7 cellular contexts compared by ENCODE assay signal in genomic region chr19:48220784-48221183, GRCh38. TPM values are rescaled to one million over a fixed set of nuclear protein-coding genes. Genes with fewer than 3 reads are reported as not detected.
A peak's percentile ranks its signal among the peaks of the same experiment; 100 is the strongest.
DNase-seq lines count a peak whose midpoint lies in the region; ATAC-seq, FAIRE-seq and TF ChIP-seq lines count a peak whose summit lies in the region.
"Not testable (repeated sequence)": the region's sequence is repeated elsewhere in the genome, so short reads cannot be mapped to it uniquely, and the experiment has no call there.
"Had no signal": no experiment of that assay in that cellular context is flagged by ENCODE, and none has a peak within 500 bp of the region (broad histone marks: within the 10 kb centered on the region; RNA-seq: fewer than 3 reads in every experiment).

No MANE protein-coding gene starts in this region.

- DNase-seq in activated CD4-positive, alpha-beta T cell treated with anti-CD3 and anti-CD28 coated beads, Interleukin-2, amount 10 ng/mL, durations not matched to agents 24 days and 14 days; activated T-helper 1 cell treated with anti-CD3 and anti-CD28 coated beads, Interleukin-12 subunit alpha, Interleukin-12 subunit beta, Interleukin-2, Interleukin-4 antibody, amounts not matched to agents 30 ng/mL and 10 ng/mL and 1 ng/mL, durations not matched to agents 14 hours and 24 hours and 36 hours (ENCODE audit: low spot score); activated naive CD8-positive, alpha-beta T cell treated with anti-CD3 and anti-CD28 coated beads, Interleukin-2, amount 10 ng/mL, durations not matched to agents 7 days and 5 days; HepG2 (ENCODE audit: low spot score): not testable (repeated sequence)

- peaks cover 65% of the 10 kb centered on the region for H3K36me3 Mint-ChIP-seq in activated CD4-positive, alpha-beta T cell treated with anti-CD3 and anti-CD28 coated beads, Interleukin-2, amount 10 ng/mL, durations not matched to agents 24 days and 14 days (ENCODE audit: low read depth)
- H3K36me3 Mint-ChIP-seq in activated T-helper 1 cell treated with anti-CD3 and anti-CD28 coated beads, Interleukin-12 subunit alpha, Interleukin-12 subunit beta, Interleukin-2, Interleukin-4 antibody, amounts not matched to agents 30 ng/mL and 10 ng/mL and 1 ng/mL, durations not matched to agents 14 hours and 24 hours and 36 hours (ENCODE audit: low read depth), result peaks cover 40% of the 10 kb centered on the region
- H3K36me3 Mint-ChIP-seq in activated naive CD8-positive, alpha-beta T cell treated with anti-CD3 and anti-CD28 coated beads, Interleukin-2, amount 10 ng/mL, durations not matched to agents 7 days and 5 days, result peaks cover 29% of the 10 kb centered on the region

- intact Hi-C loops in activated CD4-positive, alpha-beta T cell treated with anti-CD3 and anti-CD28 coated beads, Interleukin-2, amount 10 ng/mL, durations not matched to agents 24 days and 14 days (cut with micrococcal nuclease); activated T-helper 1 cell treated with anti-CD3 and anti-CD28 coated beads, Interleukin-12 subunit alpha, Interleukin-12 subunit beta, Interleukin-2, Interleukin-4 antibody, amounts not matched to agents 30 ng/mL and 10 ng/mL and 1 ng/mL, durations not matched to agents 14 hours and 24 hours and 36 hours (cut with micrococcal nuclease); HepG2 (cut with micrococcal nuclease; ENCODE audit: unreplicated experiment): not testable (repeated sequence)

- not testable (repeated sequence) for TF ChIP-seq CTCF in HEK293 (tag by site-specific recombination; IDR thresholded peaks at IDR 0.05); HepG2 (CRISPR knock-in tag; IDR thresholded peaks at IDR 0.05)

- FAIRE-seq in HepG2 (lab: Jason Lieb, UNC), result not testable (repeated sequence)

- not testable (repeated sequence) for H3K4me1 Mint-ChIP-seq in activated CD4-positive, alpha-beta T cell treated with anti-CD3 and anti-CD28 coated beads, Interleukin-2, amount 10 ng/mL, durations not matched to agents 24 days and 14 days; activated T-helper 1 cell treated with anti-CD3 and anti-CD28 coated beads, Interleukin-12 subunit alpha, Interleukin-12 subunit beta, Interleukin-2, Interleukin-4 antibody, amounts not matched to agents 30 ng/mL and 10 ng/mL and 1 ng/mL, durations not matched to agents 14 hours and 24 hours and 36 hours (ENCODE audit: low read depth); activated naive CD8-positive, alpha-beta T cell treated with anti-CD3 and anti-CD28 coated beads, Interleukin-2, amount 10 ng/mL, durations not matched to agents 7 days and 5 days

- H3K9ac ChIP-seq in HepG2 (ENCODE audit: insufficient read depth, low read depth, low read length), result not testable (repeated sequence)

- H3K4me3 ChIP-seq in HEK293 (ENCODE audit: low read depth, low read length); HepG2 (replicated peaks in 1 of 3; ENCODE audit: insufficient read depth in 1 of 3, low read depth in 2 of 3, low read length in 3 of 3): not testable (repeated sequence)

- BruUV-seq in HepG2 (replicated peaks; lab: Mats Ljungman, UMichigan), result not testable (repeated sequence)

- peaks cover 7 to 20% of the 10 kb centered on the region in 2 experiments; a peak in 2 of 3 replicates for H3K36me3 ChIP-seq in HEK293 (ENCODE audit: control insufficient read depth in 2 of 2, insufficient read depth in 1 of 2, low read length in 2 of 2)
- H3K36me3 ChIP-seq in HepG2 (replicated peaks in 1 of 2; ENCODE audit: control insufficient read depth in 1 of 2, insufficient read depth in 2 of 2, low read length in 2 of 2), result not testable (repeated sequence)

- not testable (repeated sequence) for H3K9me3 ChIP-seq in HEK293 (ENCODE audit: control insufficient read depth, insufficient read depth, low read depth, low read length); HepG2 (ENCODE audit: low read length)

- CTCF ChIA-PET in HEK293 (lab: Yijun Ruan, JAX), result interaction anchor here (0.6 to 1.1 kb wide), 3 partner anchors 39 to 67 kb away, joined by 3 read pairs; no protein-coding TSS in a partner anchor
- CTCF ChIA-PET in HepG2 (lab: Yijun Ruan, JAX; ENCODE audit: low intra/inter-chr PET ratio, low total read pairs), result not testable (repeated sequence)

- TF ChIP-seq RAD21 in HepG2 (CRISPR knock-in tag; IDR thresholded peaks at IDR 0.05), result not testable (repeated sequence)

- not testable (repeated sequence) for H3K4me1 ChIP-seq in HEK293 (ENCODE audit: control insufficient read depth, insufficient read depth, low read length); HepG2 (ENCODE audit: insufficient read depth, low read length)

- in situ Hi-C loops in HepG2 (cut with HindIII; ENCODE audit: extremely low pct_ligation_motif_present, low pct_unique_long_range_greater_than_20kb), result not testable (repeated sequence)

- 98% methylated on average over 3 of the region's 3 CpGs for WGBS in HepG2 (ENCODE audit: low lambda C conversion rate)

- not testable (repeated sequence) for TF ChIP-seq EP300 in HepG2 (IDR thresholded peaks at IDR 0.05; ENCODE audit: low read depth in 2 of 2, low read length in 2 of 2); HepG2 (CRISPR knock-in tag; IDR thresholded peaks at IDR 0.05; ENCODE audit: borderline replicate concordance)

- H3K27ac ChIP-seq in HEK293 (ENCODE audit: extremely low read depth, low read depth, low read length); HepG2 (ENCODE audit: extremely low read length, insufficient read depth, low read length): not testable (repeated sequence)

- H3K4me2 ChIP-seq in HepG2 (ENCODE audit: low read depth, low read length), result not testable (repeated sequence)

- not testable (repeated sequence) for H4K20me1 ChIP-seq in HepG2 (ENCODE audit: insufficient read depth, low read length)

- TF ChIP-seq POLR2A in HepG2 (IDR thresholded peaks at IDR 0.05; ENCODE audit: insufficient read depth in 1 of 2, low read depth in 2 of 2, low read length in 2 of 2), result not testable (repeated sequence)

- not testable (repeated sequence) for H3K9me3 Mint-ChIP-seq in activated CD4-positive, alpha-beta T cell treated with anti-CD3 and anti-CD28 coated beads, Interleukin-2, amount 10 ng/mL, durations not matched to agents 24 days and 14 days; activated T-helper 1 cell treated with anti-CD3 and anti-CD28 coated beads, Interleukin-12 subunit alpha, Interleukin-12 subunit beta, Interleukin-2, Interleukin-4 antibody, amounts not matched to agents 30 ng/mL and 10 ng/mL and 1 ng/mL, durations not matched to agents 14 hours and 24 hours and 36 hours; activated naive CD8-positive, alpha-beta T cell treated with anti-CD3 and anti-CD28 coated beads, Interleukin-2, amount 10 ng/mL, durations not matched to agents 7 days and 5 days

- ATAC-seq in activated naive CD8-positive, alpha-beta T cell treated with anti-CD3 and anti-CD28 coated beads, Interleukin-2, amount 10 ng/mL, durations not matched to agents 7 days and 5 days (ENCODE audit: low read depth); HepG2: not testable (repeated sequence)

- not testable (repeated sequence) for H3K79me2 ChIP-seq in HepG2 (ENCODE audit: insufficient read depth, low read length)

- H2AFZ ChIP-seq in HepG2 (ENCODE audit: low read length), result not testable (repeated sequence)

- POLR2A ChIA-PET in HEK293 (lab: Yijun Ruan, JAX); HepG2 (lab: Yijun Ruan, JAX): not testable (repeated sequence)
- POLR2A ChIA-PET in activated naive CD8-positive, alpha-beta T cell treated with anti-CD3 and anti-CD28 coated beads, Interleukin-2, amount 10 ng/mL, durations not matched to agents 7 days and 5 days (lab: Charles Lee), result interaction anchor here (1.3 kb wide), 1 partner anchor 17 kb away, joined by 5 read pairs; no protein-coding TSS in a partner anchor

- H3K27ac Mint-ChIP-seq in activated CD4-positive, alpha-beta T cell treated with anti-CD3 and anti-CD28 coated beads, Interleukin-2, amount 10 ng/mL, durations not matched to agents 24 days and 14 days, result peak overlapping the region; percentile 56
- H3K27ac Mint-ChIP-seq in activated T-helper 1 cell treated with anti-CD3 and anti-CD28 coated beads, Interleukin-12 subunit alpha, Interleukin-12 subunit beta, Interleukin-2, Interleukin-4 antibody, amounts not matched to agents 30 ng/mL and 10 ng/mL and 1 ng/mL, durations not matched to agents 14 hours and 24 hours and 36 hours, result peak overlapping the region; percentile 23
- peak overlapping the region; percentile 23 for H3K27ac Mint-ChIP-seq in activated naive CD8-positive, alpha-beta T cell treated with anti-CD3 and anti-CD28 coated beads, Interleukin-2, amount 10 ng/mL, durations not matched to agents 7 days and 5 days

- H3K4me3 Mint-ChIP-seq in activated CD4-positive, alpha-beta T cell treated with anti-CD3 and anti-CD28 coated beads, Interleukin-2, amount 10 ng/mL, durations not matched to agents 24 days and 14 days; activated T-helper 1 cell treated with anti-CD3 and anti-CD28 coated beads, Interleukin-12 subunit alpha, Interleukin-12 subunit beta, Interleukin-2, Interleukin-4 antibody, amounts not matched to agents 30 ng/mL and 10 ng/mL and 1 ng/mL, durations not matched to agents 14 hours and 24 hours and 36 hours; activated naive CD8-positive, alpha-beta T cell treated with anti-CD3 and anti-CD28 coated beads, Interleukin-2, amount 10 ng/mL, durations not matched to agents 7 days and 5 days: not testable (repeated sequence)

- not testable (repeated sequence) for H3K27me3 Mint-ChIP-seq in activated CD4-positive, alpha-beta T cell treated with anti-CD3 and anti-CD28 coated beads, Interleukin-2, amount 10 ng/mL, durations not matched to agents 24 days and 14 days; activated T-helper 1 cell treated with anti-CD3 and anti-CD28 coated beads, Interleukin-12 subunit alpha, Interleukin-12 subunit beta, Interleukin-2, Interleukin-4 antibody, amounts not matched to agents 30 ng/mL and 10 ng/mL and 1 ng/mL, durations not matched to agents 14 hours and 24 hours and 36 hours (ENCODE audit: insufficient read depth); activated naive CD8-positive, alpha-beta T cell treated with anti-CD3 and anti-CD28 coated beads, Interleukin-2, amount 10 ng/mL, durations not matched to agents 7 days and 5 days

- not testable (repeated sequence) for H3K27me3 ChIP-seq in HepG2 (ENCODE audit: control insufficient read depth in 1 of 2, insufficient read depth in 2 of 2, low read length in 2 of 2)

RNA-seq across cellular contexts. Expression of gene CARD8, which starts 34.9 kb away (rescaled TPM):
- total RNA-seq in activated CD4-positive, alpha-beta T cell treated with anti-CD3 and anti-CD28 coated beads, Interleukin-2, amount 10 ng/mL, durations not matched to agents 24 days and 14 days, result 125 and 127 TPM in 2 replicates
- total RNA-seq in activated T-helper 1 cell treated with anti-CD3 and anti-CD28 coated beads, Interleukin-12 subunit alpha, Interleukin-12 subunit beta, Interleukin-2, Interleukin-4 antibody, amounts not matched to agents 30 ng/mL and 10 ng/mL and 1 ng/mL, durations not matched to agents 14 hours and 24 hours and 36 hours, result 117 and 130 TPM in 2 replicates
- total RNA-seq in activated naive CD8-positive, alpha-beta T cell treated with anti-CD3 and anti-CD28 coated beads, Interleukin-2, amount 10 ng/mL, durations not matched to agents 7 days and 5 days, result 100 to 1,000 TPM; 249 to 255 TPM
- total RNA-seq in HepG2 (2016; rRNA removed; fragmentation: Illumina TruSeq; extraction: Trizol), result 19.2 and 22.6 TPM in 2 replicates
- 10.5 and 12.2 TPM in 2 replicates for total RNA-seq in HepG2 (2016; cell fraction: cytosol; rRNA removed; fragmentation: Illumina TruSeq; extraction: Trizol; ENCODE audit: low read depth)
- total RNA-seq in HepG2 (2016; cell fraction: insoluble cytoplasmic fraction; rRNA removed; fragmentation: Illumina TruSeq; extraction: Trizol), result 20.3 and 22.0 TPM in 2 replicates
- total RNA-seq in HepG2 (2016; cell fraction: membrane; rRNA removed; fragmentation: Illumina TruSeq; extraction: Trizol), result 14.9 and 16.2 TPM in 2 replicates
- 27.3 and 27.4 TPM in 2 replicates for total RNA-seq in HepG2 (2016; cell fraction: nucleus; rRNA removed; fragmentation: Illumina TruSeq; extraction: Trizol)
- 12.6 and 15.0 TPM in 2 replicates for polyA plus RNA-seq in HepG2 (2011; rRNA removed)
- polyA plus RNA-seq in HepG2 (2011; cell fraction: cytosol; rRNA removed), result 6.0 and 6.2 TPM in 2 replicates
- polyA plus RNA-seq in HepG2 (2011; cell fraction: nucleus; rRNA removed), result 55.7 and 59.6 TPM in 2 replicates
- 15.3 and 16.1 TPM in 2 replicates for polyA plus RNA-seq in HepG2 (2012)
- polyA plus RNA-seq in HepG2 (2016; cell fraction: cytosol; fragmentation: Illumina TruSeq; extraction: Trizol; ENCODE audit: low read depth), result 8.2 and 8.4 TPM in 2 replicates
- 18.5 and 19.2 TPM in 2 replicates for polyA plus RNA-seq in HepG2 (2016; cell fraction: insoluble cytoplasmic fraction; fragmentation: Illumina TruSeq; extraction: Trizol; ENCODE audit: low read depth)
- polyA plus RNA-seq in HepG2 (2016; cell fraction: membrane; fragmentation: Illumina TruSeq; extraction: Trizol; ENCODE audit: low read depth), result 9.8 TPM in 2 replicates
- polyA plus RNA-seq in HepG2 (2016; cell fraction: nucleus; fragmentation: Illumina TruSeq; extraction: Trizol; ENCODE audit: insufficient read depth, low read depth), result 40.8 and 46.1 TPM in 2 replicates
- polyA minus RNA-seq in HepG2 (2011; rRNA and poly(A)+ RNA removed; ENCODE audit: low replicate concordance), result 11.4 and 14.4 TPM in 2 replicates
- polyA minus RNA-seq in HepG2 (2011; cell fraction: cytosol; rRNA and poly(A)+ RNA removed), result 6.8 and 7.5 TPM in 2 replicates
- 61.5 and 62.0 TPM in 2 replicates for polyA minus RNA-seq in HepG2 (2011; cell fraction: nucleus; rRNA and poly(A)+ RNA removed)

RNA-seq across cellular contexts. Expression of gene ZNF114, which starts 49.1 kb away (rescaled TPM):
- 0.21 and 0.30 TPM in 2 replicates for total RNA-seq in activated CD4-positive, alpha-beta T cell treated with anti-CD3 and anti-CD28 coated beads, Interleukin-2, amount 10 ng/mL, durations not matched to agents 24 days and 14 days
- total RNA-seq in activated T-helper 1 cell treated with anti-CD3 and anti-CD28 coated beads, Interleukin-12 subunit alpha, Interleukin-12 subunit beta, Interleukin-2, Interleukin-4 antibody, amounts not matched to agents 30 ng/mL and 10 ng/mL and 1 ng/mL, durations not matched to agents 14 hours and 24 hours and 36 hours, result 0.37 and 0.41 TPM in 2 replicates
- under 1 TPM in 1 of 2 experiments, not detected in 1; 0.39 TPM for total RNA-seq in activated naive CD8-positive, alpha-beta T cell treated with anti-CD3 and anti-CD28 coated beads, Interleukin-2, amount 10 ng/mL, durations not matched to agents 7 days and 5 days
- 13.3 and 18.0 TPM in 2 replicates for total RNA-seq in HepG2 (2016; rRNA removed; fragmentation: Illumina TruSeq; extraction: Trizol)
- total RNA-seq in HepG2 (2016; cell fraction: cytosol; rRNA removed; fragmentation: Illumina TruSeq; extraction: Trizol; ENCODE audit: low read depth), result 4.1 and 5.6 TPM in 2 replicates
- total RNA-seq in HepG2 (2016; cell fraction: insoluble cytoplasmic fraction; rRNA removed; fragmentation: Illumina TruSeq; extraction: Trizol), result 13.4 and 17.1 TPM in 2 replicates
- total RNA-seq in HepG2 (2016; cell fraction: membrane; rRNA removed; fragmentation: Illumina TruSeq; extraction: Trizol), result 9.9 and 12.6 TPM in 2 replicates
- total RNA-seq in HepG2 (2016; cell fraction: nucleus; rRNA removed; fragmentation: Illumina TruSeq; extraction: Trizol), result 7.2 and 8.3 TPM in 2 replicates
- 2.1 and 3.4 TPM in 2 replicates for polyA plus RNA-seq in HepG2 (2011; rRNA removed)
- polyA plus RNA-seq in HepG2 (2011; cell fraction: cytosol; rRNA removed), result 2.4 and 3.1 TPM in 2 replicates
- polyA plus RNA-seq in HepG2 (2011; cell fraction: nucleus; rRNA removed), result 1.5 and 2.4 TPM in 2 replicates
- polyA plus RNA-seq in HepG2 (2012), result 1.7 TPM in 2 replicates
- polyA plus RNA-seq in HepG2 (2016; cell fraction: cytosol; fragmentation: Illumina TruSeq; extraction: Trizol; ENCODE audit: low read depth), result 0.91 and 1.1 TPM in 2 replicates
- polyA plus RNA-seq in HepG2 (2016; cell fraction: insoluble cytoplasmic fraction; fragmentation: Illumina TruSeq; extraction: Trizol; ENCODE audit: low read depth), result 11.6 and 12.0 TPM in 2 replicates
- polyA plus RNA-seq in HepG2 (2016; cell fraction: membrane; fragmentation: Illumina TruSeq; extraction: Trizol; ENCODE audit: low read depth), result 2.7 and 3.7 TPM in 2 replicates
- polyA plus RNA-seq in HepG2 (2016; cell fraction: nucleus; fragmentation: Illumina TruSeq; extraction: Trizol; ENCODE audit: insufficient read depth, low read depth), result 14.1 and 14.6 TPM in 2 replicates
- polyA minus RNA-seq in HepG2 (2011; rRNA and poly(A)+ RNA removed; ENCODE audit: low replicate concordance), result 4.2 and 4.6 TPM in 2 replicates
- 3.3 and 6.2 TPM in 2 replicates for polyA minus RNA-seq in HepG2 (2011; cell fraction: cytosol; rRNA and poly(A)+ RNA removed)
- polyA minus RNA-seq in HepG2 (2011; cell fraction: nucleus; rRNA and poly(A)+ RNA removed), result 6.3 and 7.2 TPM in 2 replicates
- total RNA-seq: CD4-positive, alpha-beta T cell; CD8-positive, alpha-beta T cell had no signal

RNA-seq across cellular contexts. Expression of gene ZSWIM9, which starts 50.3 kb away (rescaled TPM):
- total RNA-seq in activated CD4-positive, alpha-beta T cell treated with anti-CD3 and anti-CD28 coated beads, Interleukin-2, amount 10 ng/mL, durations not matched to agents 24 days and 14 days, result 8.0 and 9.9 TPM in 2 replicates
- 8.4 and 9.5 TPM in 2 replicates for total RNA-seq in activated T-helper 1 cell treated with anti-CD3 and anti-CD28 coated beads, Interleukin-12 subunit alpha, Interleukin-12 subunit beta, Interleukin-2, Interleukin-4 antibody, amounts not matched to agents 30 ng/mL and 10 ng/mL and 1 ng/mL, durations not matched to agents 14 hours and 24 hours and 36 hours
- total RNA-seq in activated naive CD8-positive, alpha-beta T cell treated with anti-CD3 and anti-CD28 coated beads, Interleukin-2, amount 10 ng/mL, durations not matched to agents 7 days and 5 days, result 10 to 100 TPM; 10.2 to 13.3 TPM
- total RNA-seq in HepG2 (2016; rRNA removed; fragmentation: Illumina TruSeq; extraction: Trizol), result 0.39 and 1.1 TPM in 2 replicates
- 0.26 and 0.91 TPM in 2 replicates for total RNA-seq in HepG2 (2016; cell fraction: cytosol; rRNA removed; fragmentation: Illumina TruSeq; extraction: Trizol; ENCODE audit: low read depth)
- 0.54 and 0.93 TPM in 2 replicates for total RNA-seq in HepG2 (2016; cell fraction: insoluble cytoplasmic fraction; rRNA removed; fragmentation: Illumina TruSeq; extraction: Trizol)
- total RNA-seq in HepG2 (2016; cell fraction: membrane; rRNA removed; fragmentation: Illumina TruSeq; extraction: Trizol), result 0.43 and 1.00 TPM in 2 replicates
- 0.72 and 0.75 TPM in 2 replicates for total RNA-seq in HepG2 (2016; cell fraction: nucleus; rRNA removed; fragmentation: Illumina TruSeq; extraction: Trizol)
- polyA plus RNA-seq in HepG2 (2011; rRNA removed), result 0.18 and 0.44 TPM in 2 replicates
- 0.28 and 0.43 TPM in 2 replicates for polyA plus RNA-seq in HepG2 (2011; cell fraction: cytosol; rRNA removed)
- polyA plus RNA-seq in HepG2 (2011; cell fraction: nucleus; rRNA removed), result 2.1 and 2.4 TPM in 2 replicates
- polyA plus RNA-seq in HepG2 (2012), result 2.8 and 3.7 TPM in 2 replicates
- 0.45 and 0.87 TPM in 2 replicates for polyA plus RNA-seq in HepG2 (2016; cell fraction: cytosol; fragmentation: Illumina TruSeq; extraction: Trizol; ENCODE audit: low read depth)
- polyA plus RNA-seq in HepG2 (2016; cell fraction: insoluble cytoplasmic fraction; fragmentation: Illumina TruSeq; extraction: Trizol; ENCODE audit: low read depth), result 2.2 TPM in 2 replicates
- 0.41 and 0.92 TPM in 2 replicates for polyA plus RNA-seq in HepG2 (2016; cell fraction: membrane; fragmentation: Illumina TruSeq; extraction: Trizol; ENCODE audit: low read depth)
- 3.7 and 3.8 TPM in 2 replicates for polyA plus RNA-seq in HepG2 (2016; cell fraction: nucleus; fragmentation: Illumina TruSeq; extraction: Trizol; ENCODE audit: insufficient read depth, low read depth)
- 1.0 and 1.7 TPM in 2 replicates for polyA minus RNA-seq in HepG2 (2011; rRNA and poly(A)+ RNA removed; ENCODE audit: low replicate concordance)
- 0.59 and 0.70 TPM in 2 replicates for polyA minus RNA-seq in HepG2 (2011; cell fraction: cytosol; rRNA and poly(A)+ RNA removed)
- 0.75 and 0.90 TPM in 2 replicates for polyA minus RNA-seq in HepG2 (2011; cell fraction: nucleus; rRNA and poly(A)+ RNA removed)

RNA-seq across cellular contexts. Expression of gene LIG1, which starts 50.6 kb away (rescaled TPM):
- total RNA-seq in activated CD4-positive, alpha-beta T cell treated with anti-CD3 and anti-CD28 coated beads, Interleukin-2, amount 10 ng/mL, durations not matched to agents 24 days and 14 days, result 138 and 144 TPM in 2 replicates
- total RNA-seq in activated T-helper 1 cell treated with anti-CD3 and anti-CD28 coated beads, Interleukin-12 subunit alpha, Interleukin-12 subunit beta, Interleukin-2, Interleukin-4 antibody, amounts not matched to agents 30 ng/mL and 10 ng/mL and 1 ng/mL, durations not matched to agents 14 hours and 24 hours and 36 hours, result 133 and 140 TPM in 2 replicates
- 100 to 1,000 TPM; 158 to 168 TPM for total RNA-seq in activated naive CD8-positive, alpha-beta T cell treated with anti-CD3 and anti-CD28 coated beads, Interleukin-2, amount 10 ng/mL, durations not matched to agents 7 days and 5 days
- total RNA-seq in HepG2 (2016; rRNA removed; fragmentation: Illumina TruSeq; extraction: Trizol), result 52.1 and 64.4 TPM in 2 replicates
- 7.3 and 8.5 TPM in 2 replicates for total RNA-seq in HepG2 (2016; cell fraction: cytosol; rRNA removed; fragmentation: Illumina TruSeq; extraction: Trizol; ENCODE audit: low read depth)
- total RNA-seq in HepG2 (2016; cell fraction: insoluble cytoplasmic fraction; rRNA removed; fragmentation: Illumina TruSeq; extraction: Trizol), result 44.1 and 72.4 TPM in 2 replicates
- 15.7 and 19.3 TPM in 2 replicates for total RNA-seq in HepG2 (2016; cell fraction: membrane; rRNA removed; fragmentation: Illumina TruSeq; extraction: Trizol)
- 51.4 and 56.6 TPM in 2 replicates for total RNA-seq in HepG2 (2016; cell fraction: nucleus; rRNA removed; fragmentation: Illumina TruSeq; extraction: Trizol)
- polyA plus RNA-seq in HepG2 (2011; rRNA removed), result 18.3 and 20.1 TPM in 2 replicates
- 9.1 and 11.9 TPM in 2 replicates for polyA plus RNA-seq in HepG2 (2011; cell fraction: cytosol; rRNA removed)
- 92.2 and 135 TPM in 2 replicates for polyA plus RNA-seq in HepG2 (2011; cell fraction: nucleus; rRNA removed)
- 11.0 and 27.9 TPM in 2 replicates for polyA plus RNA-seq in HepG2 (2012)
- 6.0 and 7.0 TPM in 2 replicates for polyA plus RNA-seq in HepG2 (2016; cell fraction: cytosol; fragmentation: Illumina TruSeq; extraction: Trizol; ENCODE audit: low read depth)
- 43.0 and 49.8 TPM in 2 replicates for polyA plus RNA-seq in HepG2 (2016; cell fraction: insoluble cytoplasmic fraction; fragmentation: Illumina TruSeq; extraction: Trizol; ENCODE audit: low read depth)
- polyA plus RNA-seq in HepG2 (2016; cell fraction: membrane; fragmentation: Illumina TruSeq; extraction: Trizol; ENCODE audit: low read depth), result 7.7 and 11.4 TPM in 2 replicates
- polyA plus RNA-seq in HepG2 (2016; cell fraction: nucleus; fragmentation: Illumina TruSeq; extraction: Trizol; ENCODE audit: insufficient read depth, low read depth), result 135 and 153 TPM in 2 replicates
- 25.6 and 86.4 TPM in 2 replicates for polyA minus RNA-seq in HepG2 (2011; rRNA and poly(A)+ RNA removed; ENCODE audit: low replicate concordance)
- 11.3 and 17.6 TPM in 2 replicates for polyA minus RNA-seq in HepG2 (2011; cell fraction: cytosol; rRNA and poly(A)+ RNA removed)
- 25.0 and 29.4 TPM in 2 replicates for polyA minus RNA-seq in HepG2 (2011; cell fraction: nucleus; rRNA and poly(A)+ RNA removed)
